ENCODE assay signal across 8 cellular contexts in the genomic region with DNA sequence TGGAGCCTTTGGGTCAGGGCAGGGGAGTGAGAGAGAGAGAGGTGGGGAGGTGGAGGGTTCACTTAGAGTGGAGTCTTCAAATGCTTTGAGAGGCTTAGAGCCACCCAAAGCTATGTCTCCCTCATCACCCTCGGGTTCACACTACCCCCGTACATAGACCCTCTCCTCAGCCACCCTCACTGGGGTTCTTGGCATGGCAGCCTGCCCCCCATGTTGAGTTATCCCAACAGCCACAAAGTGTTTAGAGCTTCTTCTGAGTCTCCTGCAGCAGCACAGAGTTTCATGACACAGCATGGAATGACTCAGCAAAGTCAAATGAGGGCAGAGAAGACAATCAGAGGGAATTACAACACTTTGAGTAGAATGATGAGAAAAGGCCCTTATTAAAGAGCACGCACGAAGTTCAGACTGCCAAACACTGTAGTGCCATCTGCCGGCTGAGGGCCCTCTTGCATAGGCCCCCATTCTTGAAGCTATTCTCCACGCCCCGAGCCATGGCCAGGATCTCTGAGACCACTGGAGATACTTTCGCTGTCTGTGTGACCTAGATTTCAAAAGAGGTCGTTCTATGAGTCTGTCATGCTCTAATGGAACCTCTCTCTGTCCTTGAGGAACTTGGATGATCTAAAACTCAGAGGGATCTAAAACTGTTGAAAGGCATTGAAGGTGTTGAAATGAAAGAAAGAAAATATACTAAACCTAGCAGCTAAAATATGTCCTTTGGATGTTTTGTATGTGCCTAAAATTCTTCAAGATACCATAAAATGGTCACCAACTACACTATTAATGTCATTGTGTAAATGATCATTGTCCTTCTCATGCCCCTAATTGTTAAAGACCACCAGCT.
DNase-seq lines count a peak whose midpoint lies in the region; ATAC-seq and TF ChIP-seq lines count a peak whose summit lies in the region.

No MANE protein-coding gene starts in this region.

- no peak overlapping the region for H3K9ac ChIP-seq in PC-3 (ENCODE audit: low read length)

- H3K27ac ChIP-seq in PC-3 (ENCODE audit: low read length), result no peak overlapping the region
- peak overlapping the region; percentile 6 to 51 for H3K27ac ChIP-seq in thoracic aorta

- H3K27me3 ChIP-seq in PC-3 (ENCODE audit: low read length), result peaks cover 19% of the 10 kb centered on the region; the same call in 1 of the 2 replicates
- H3K27me3 ChIP-seq in thoracic aorta (replicated peaks; ENCODE audit: insufficient read depth), result no peaks in the 10 kb centered on the region

- no peak overlapping the region for H3K4me3 Mint-ChIP-seq in activated T-cell treated with anti-CD3 and anti-CD28 coated beads, Interleukin-2, amount 50 U/mL, for 72 hours

- H3K4me2 ChIP-seq in PC-3 (ENCODE audit: low read length), result peak overlapping the region; percentile 45

- H3K79me2 ChIP-seq in PC-3 (ENCODE audit: low read length), result no peaks in the 10 kb centered on the region

- CTCF ChIA-PET in PC-3 (lab: Charles Lee), result interaction anchor here (0.5 to 1.2 kb wide), 8 partner anchors 10 to 633 kb away, joined by 3 to 9 read pairs (median 3); no protein-coding TSS in a partner anchor

- H3K9me3 Mint-ChIP-seq in activated T-cell treated with anti-CD3 and anti-CD28 coated beads, Interleukin-2, amount 50 U/mL, for 72 hours, result no peaks in the 10 kb centered on the region

- TF ChIP-seq CTCF in PC-3 (conservative IDR thresholded peaks at IDR 0.05; ENCODE audit: low read depth, low read length) (peak; percentile 99), thoracic aorta (IDR thresholded peaks at IDR 0.05) (peak; percentile 73)

- POLR2A ChIA-PET in PC-3 (lab: Charles Lee; ENCODE audit: unreplicated experiment), result no interaction called here

- H4K20me1 ChIP-seq in PC-3 (ENCODE audit: low read length), result no peaks in the 10 kb centered on the region

- no peaks in the 10 kb centered on the region for H3F3A ChIP-seq in PC-3 (ENCODE audit: low read length, unreplicated experiment)

- peak; percentile 54 for ATAC-seq in GM19452 (IDR thresholded peaks at IDR 0.05; ENCODE audit: unreplicated experiment)
- peak; percentile 96 for ATAC-seq in PC-3
- ATAC-seq in activated T-cell treated with anti-CD3 and anti-CD28 coated beads, Interleukin-2, amount 50 U/mL, for 72 hours (replicated peaks in 1 of 2), result peak; percentile 88
- ATAC-seq in thoracic aorta (ENCODE audit: insufficient number of reproducible peaks, low FRiP score, low read depth), result peak; percentile 94

- no TSS peak for BruUV-seq in PC-3 (replicated peaks; lab: Mats Ljungman, UMichigan)

- H3K9me3 ChIP-seq in PC-3 (ENCODE audit: low read length), result no peaks in the 10 kb centered on the region
- H3K9me3 ChIP-seq in thoracic aorta, result no peaks in the 10 kb centered on the region

- intact Hi-C loops in PC-3 (cut with micrococcal nuclease), result loop anchor here (1.0 kb wide), 3 partner anchors 93 to 902 kb away; no protein-coding TSS in a partner anchor

- H2AFZ ChIP-seq in PC-3 (ENCODE audit: low read length), result peak overlapping the region; percentile 44

- no peak overlapping the region for H3K27ac Mint-ChIP-seq in activated T-cell treated with anti-CD3 and anti-CD28 coated beads, Interleukin-2, amount 50 U/mL, for 72 hours

- H3K4me1 ChIP-seq in PC-3 (ENCODE audit: insufficient read depth, low read length), result peaks cover 3% of the 10 kb centered on the region; the same call in 1 of the 2 replicates
- peaks cover 33 to 43% of the 10 kb centered on the region in 2 donors for H3K4me1 ChIP-seq in thoracic aorta (ENCODE audit: control insufficient read depth in 1 of 2, low read depth in 2 of 2)

- no peak overlapping the region for H3K4me3 ChIP-seq in PC-3 (ENCODE audit: low read length)
- no peak overlapping the region for H3K4me3 ChIP-seq in thoracic aorta

- H3K4me1 Mint-ChIP-seq in activated T-cell treated with anti-CD3 and anti-CD28 coated beads, Interleukin-2, amount 50 U/mL, for 72 hours (ENCODE audit: low read depth), result no peaks in the 10 kb centered on the region

- no peaks in the 10 kb centered on the region for H3K9me2 ChIP-seq in PC-3 (replicated peaks; ENCODE audit: low read length)

- H3K36me3 Mint-ChIP-seq in activated T-cell treated with anti-CD3 and anti-CD28 coated beads, Interleukin-2, amount 50 U/mL, for 72 hours (ENCODE audit: insufficient read depth in 2 of 2), result no peaks in the 10 kb centered on the region

- DNase-seq in C1 segment of cervical spinal cord (lab: John Stamatoyannopoulos, UW), result peak in 12 of 14 donors; percentile 17 to 70 (median 49)
- peak; percentile 32 for DNase-seq in HuH-7 (ENCODE audit: low spot score)
- peak; percentile 89 for DNase-seq in PC-3
- peak; percentile 55 to 60 for DNase-seq in activated T-cell treated with anti-CD3 and anti-CD28 coated beads, Interleukin-2, amount 50 U/mL, for 72 hours
- DNase-seq in fibroblast of the conjunctiva (ENCODE audit: low read depth), result peak; percentile 87
- peak; percentile 81 for DNase-seq in non-pigmented ciliary epithelial cell (ENCODE audit: low read depth)
- peak; percentile 29 for DNase-seq in thoracic aorta (ENCODE audit: low spot score)

- no peaks in the 10 kb centered on the region for H3K36me3 ChIP-seq in PC-3 (ENCODE audit: low read depth, low read length)
- no peaks in the 10 kb centered on the region for H3K36me3 ChIP-seq in thoracic aorta

- no peaks in the 10 kb centered on the region for H3K27me3 Mint-ChIP-seq in activated T-cell treated with anti-CD3 and anti-CD28 coated beads, Interleukin-2, amount 50 U/mL, for 72 hours (ENCODE audit: low read depth)

Comparison
In these comparisons a context has a peak if more than half of its experiments do, and no peak if none do; other contexts are left out.
1. DNase-seq: peak in every context shown above with its lines; median percentile 89 in PC-3; 87 in fibroblast of the conjunctiva; 81 in non-pigmented ciliary epithelial cell; 58 in activated T-cell treated with anti-CD3 and anti-CD28 coated beads, Interleukin-2, amount 50 U/mL, for 72 hours; 49 in C1 segment of cervical spinal cord; 32 in HuH-7; 29 in thoracic aorta.